ENCODE assay signal across 13 cellular contexts in genomic region chr21:31159808-31160207, GRCh38.
DNase-seq lines count a peak whose midpoint lies in the region; ATAC-seq lines count a peak whose summit lies in the region.
"Had no signal": no experiment of that assay in that cellular context is flagged by ENCODE, and none has a peak within 500 bp of the region (broad histone marks: within the 10 kb centered on the region; RNA-seq: fewer than 3 reads in every experiment).

No MANE protein-coding gene starts in this region.

- peak overlapping the region; percentile 82 for H3K27ac ChIP-seq in temporal lobe (ENCODE audit: low read depth, low read length)
- H3K27ac ChIP-seq: foreskin keratinocyte had no signal

- H3K4me1 Mint-ChIP-seq in activated CD4-positive, alpha-beta T cell treated with anti-CD3 and anti-CD28 coated beads, Interleukin-2, amount 10 ng/mL, durations not matched to agents 24 days and 14 days: peaks cover 49% of the 10 kb centered on the region

- no peak for DNase-seq in activated CD4-positive, alpha-beta T cell treated with anti-CD3 and anti-CD28 coated beads, Interleukin-2, amount 10 ng/mL, durations not matched to agents 24 days and 14 days
- DNase-seq in activated CD4-positive, alpha-beta T cell treated with anti-CD3 and anti-CD28 coated beads for 4 hours: no peak
- no peak for DNase-seq in activated naive CD4-positive, alpha-beta T cell treated with anti-CD3 and anti-CD28 coated beads, Interleukin-2, amount 50 U/mL, for 72 hours (ENCODE audit: low spot score in 2 of 2)
- DNase-seq in inferior parietal cortex (ENCODE audit: extremely low spot score): peak; percentile 62
- no peak for DNase-seq in anterior cingulate cortex (lab: John Stamatoyannopoulos, UW)
- no peak for DNase-seq in cerebellum (ENCODE audit: low spot score)
- no peak for DNase-seq in stimulated activated CD4-positive, alpha-beta T cell treated with anti-CD3 and anti-CD28 coated beads, Interleukin-4, amount 100 ng/mL, for 1 hour
- DNase-seq: ACHN, foreskin keratinocyte, kidney glomerular epithelial cell, small intestine had no signal

- peak overlapping the region; percentile 75 for H3K27ac Mint-ChIP-seq in activated CD4-positive, alpha-beta T cell treated with anti-CD3 and anti-CD28 coated beads, Interleukin-2, amount 10 ng/mL, durations not matched to agents 24 days and 14 days
- H3K27ac Mint-ChIP-seq in activated naive CD4-positive, alpha-beta T cell treated with anti-CD3 and anti-CD28 coated beads, Interleukin-2, amount 50 U/mL, for 72 hours: peak overlapping the region; percentile 84 to 91
- H3K27ac Mint-ChIP-seq: nephron had no signal

- H3K9me3 Mint-ChIP-seq in activated CD4-positive, alpha-beta T cell treated with anti-CD3 and anti-CD28 coated beads, Interleukin-2, amount 10 ng/mL, durations not matched to agents 24 days and 14 days: peaks cover 6% of the 10 kb centered on the region
- H3K9me3 Mint-ChIP-seq in activated naive CD4-positive, alpha-beta T cell treated with anti-CD3 and anti-CD28 coated beads, Interleukin-2, amount 50 U/mL, for 72 hours: peaks cover 0 to 5% of the 10 kb centered on the region in 2 donors

- H3K27me3 Mint-ChIP-seq in activated CD4-positive, alpha-beta T cell treated with anti-CD3 and anti-CD28 coated beads, Interleukin-2, amount 10 ng/mL, durations not matched to agents 24 days and 14 days: no peaks in the 10 kb centered on the region

- H3K4me3 Mint-ChIP-seq in activated CD4-positive, alpha-beta T cell treated with anti-CD3 and anti-CD28 coated beads, Interleukin-2, amount 10 ng/mL, durations not matched to agents 24 days and 14 days: peak overlapping the region; percentile 67

- intact Hi-C loops in activated CD4-positive, alpha-beta T cell treated with anti-CD3 and anti-CD28 coated beads, Interleukin-2, amount 10 ng/mL, durations not matched to agents 24 days and 14 days (cut with micrococcal nuclease): loop anchor here (2.0 kb wide), 1 partner anchor 13 kb away; no protein-coding TSS in a partner anchor

- ATAC-seq in activated naive CD4-positive, alpha-beta T cell treated with anti-CD3 and anti-CD28 coated beads, Interleukin-2, amount 50 U/mL, for 72 hours: no peak
- ATAC-seq: foreskin keratinocyte had no signal

- H3K36me3 Mint-ChIP-seq in activated CD4-positive, alpha-beta T cell treated with anti-CD3 and anti-CD28 coated beads, Interleukin-2, amount 10 ng/mL, durations not matched to agents 24 days and 14 days (ENCODE audit: low read depth): peaks cover 63% of the 10 kb centered on the region
- peaks cover 13 to 52% of the 10 kb centered on the region in 2 donors for H3K36me3 Mint-ChIP-seq in activated naive CD4-positive, alpha-beta T cell treated with anti-CD3 and anti-CD28 coated beads, Interleukin-2, amount 50 U/mL, for 72 hours
